In genomic region chr3:13092621-13093339, GRCh38 we compare ENCODE assay signal across 2 cellular contexts.
TF ChIP-seq lines count a peak whose summit lies in the region.

No MANE protein-coding gene starts in this region.

TF ChIP-seq in A549, 52 proteins besides CTCF, POLR2A, EP300 and RAD21 (continued from another document):
- TF ChIP-seq RARB (CRISPR knock-in tag; IDR thresholded peaks at IDR 0.05) (no peak), BCL3 (IDR thresholded peaks at IDR 0.05) (no peak), FOSB (CRISPR knock-in tag; IDR thresholded peaks at IDR 0.05) (no peak), TFCP2L1 (CRISPR knock-in tag; IDR thresholded peaks at IDR 0.05) (no peak), MYC (IDR thresholded peaks at IDR 0.05; ENCODE audit: borderline replicate concordance, low read length) (no peak), JUN (IDR thresholded peaks at IDR 0.05) (no peak), CHD2 (IDR thresholded peaks at IDR 0.05; ENCODE audit: low read length, partially characterized antibody) (no peak), EHF (CRISPR knock-in tag; IDR thresholded peaks at IDR 0.05) (no peak)
- TF ChIP-seq, protein P1, sequence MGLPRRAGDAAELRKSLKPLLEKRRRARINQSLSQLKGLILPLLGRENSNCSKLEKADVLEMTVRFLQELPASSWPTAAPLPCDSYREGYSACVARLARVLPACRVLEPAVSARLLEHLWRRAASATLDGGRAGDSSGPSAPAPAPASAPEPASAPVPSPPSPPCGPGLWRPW (IDR thresholded peaks at IDR 0.05): no peak
- TF ChIP-seq, protein P2, sequence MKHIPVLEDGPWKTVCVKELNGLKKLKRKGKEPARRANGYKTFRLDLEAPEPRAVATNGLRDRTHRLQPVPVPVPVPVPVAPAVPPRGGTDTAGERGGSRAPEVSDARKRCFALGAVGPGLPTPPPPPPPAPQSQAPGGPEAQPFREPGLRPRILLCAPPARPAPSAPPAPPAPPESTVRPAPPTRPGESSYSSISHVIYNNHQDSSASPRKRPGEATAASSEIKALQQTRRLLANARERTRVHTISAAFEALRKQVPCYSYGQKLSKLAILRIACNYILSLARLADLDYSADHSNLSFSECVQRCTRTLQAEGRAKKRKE (CRISPR knock-in tag; IDR thresholded peaks at IDR 0.05; ENCODE audit: low read depth): no peak
- TF ChIP-seq, protein P3, sequence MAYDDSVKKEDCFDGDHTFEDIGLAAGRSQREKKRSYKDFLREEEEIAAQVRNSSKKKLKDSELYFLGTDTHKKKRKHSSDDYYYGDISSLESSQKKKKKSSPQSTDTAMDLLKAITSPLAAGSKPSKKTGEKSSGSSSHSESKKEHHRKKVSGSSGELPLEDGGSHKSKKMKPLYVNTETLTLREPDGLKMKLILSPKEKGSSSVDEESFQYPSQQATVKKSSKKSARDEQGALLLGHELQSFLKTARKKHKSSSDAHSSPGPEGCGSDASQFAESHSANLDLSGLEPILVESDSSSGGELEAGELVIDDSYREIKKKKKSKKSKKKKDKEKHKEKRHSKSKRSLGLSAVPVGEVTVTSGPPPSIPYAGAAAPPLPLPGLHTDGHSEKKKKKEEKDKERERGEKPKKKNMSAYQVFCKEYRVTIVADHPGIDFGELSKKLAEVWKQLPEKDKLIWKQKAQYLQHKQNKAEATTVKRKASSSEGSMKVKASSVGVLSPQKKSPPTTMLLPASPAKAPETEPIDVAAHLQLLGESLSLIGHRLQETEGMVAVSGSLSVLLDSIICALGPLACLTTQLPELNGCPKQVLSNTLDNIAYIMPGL (CRISPR knock-in tag; IDR thresholded peaks at IDR 0.05; ENCODE audit: borderline replicate concordance): no peak

TF ChIP-seq in H1, 55 proteins besides CTCF, POLR2A, EP300 and RAD21 (continued from another document):
- TF ChIP-seq BACH1 (IDR thresholded peaks at IDR 0.05; ENCODE audit: low read length): no peak
- no peak for TF ChIP-seq SAP30 (IDR thresholded peaks at IDR 0.05; ENCODE audit: insufficient read depth, insufficient replicate concordance, low read length)
- no peak for TF ChIP-seq CEBPB (IDR thresholded peaks at IDR 0.05; ENCODE audit: low read depth, low read length)
